ENCODE assay signal across 24 cellular contexts in genomic region chr1:77545970-77546369, GRCh38.
DNase-seq lines count a peak whose midpoint lies in the region; ATAC-seq and TF ChIP-seq lines count a peak whose summit lies in the region.
"Had no signal": no experiment of that assay in that cellular context is flagged by ENCODE, and none has a peak within 500 bp of the region (broad histone marks: within the 10 kb centered on the region; RNA-seq: fewer than 3 reads in every experiment).

No MANE protein-coding gene starts in this region.

- H3K79me2 ChIP-seq in neural progenitor cell (ENCODE audit: low read depth) = no peaks in the 10 kb centered on the region

- POLR2A ChIA-PET in naive thymus-derived CD8-positive, alpha-beta T cell (lab: Charles Lee) = no interaction called here

- H4K20me1 ChIP-seq in neural progenitor cell (ENCODE audit: low read depth) = no peaks in the 10 kb centered on the region

- H3K27me3 ChIP-seq in neural progenitor cell = no peaks in the 10 kb centered on the region
- H3K27me3 ChIP-seq: breast epithelium, suprapubic skin had no signal

- no peak overlapping the region for H3K9ac ChIP-seq in neural progenitor cell

- H3F3A ChIP-seq in neural progenitor cell (ENCODE audit: low read depth) = peaks cover 10% of the 10 kb centered on the region

- TF ChIP-seq CTCF in HFFc6 (IDR thresholded peaks at IDR 0.05) (no peak), cardiac fibroblast (IDR thresholded peaks at IDR 0.05; ENCODE audit: low read depth, low read length) (no peak), neural progenitor cell (IDR thresholded peaks at IDR 0.05) (no peak)

- H3K4me1 ChIP-seq in neural progenitor cell = peaks cover 17% of the 10 kb centered on the region
- H3K4me1 ChIP-seq: breast epithelium, lower lobe of right lung, suprapubic skin had no signal

- ATAC-seq in naive thymus-derived CD8-positive, alpha-beta T cell = no peak
- ATAC-seq in HG03460 (IDR thresholded peaks at IDR 0.05; ENCODE audit: unreplicated experiment) = no peak
- ATAC-seq in GM18502 (IDR thresholded peaks at IDR 0.05; ENCODE audit: poor library complexity, unreplicated experiment) = no peak
- ATAC-seq: activated CD8-positive, alpha-beta T cell treated with anti-CD3 and anti-CD28 coated beads, Interleukin-2, amount 10 ng/mL, durations not matched to agents 7 days and 5 days; esophagus mucosa; lower lobe of right lung; T-helper 17 cell; WTC11 had no signal

- peak; percentile 76 for DNase-seq in Daoy (ENCODE audit: low read depth)
- peak; percentile 70 for DNase-seq in HFFc6
- DNase-seq in cardiac fibroblast (ENCODE audit: low read depth in 2 of 2) = peak; percentile 62 to 71
- DNase-seq in neural progenitor cell (ENCODE audit: low spot score) = no peak
- DNase-seq in naive thymus-derived CD8-positive, alpha-beta T cell = no peak
- DNase-seq: activated CD8-positive, alpha-beta T cell treated with anti-CD3 and anti-CD28 coated beads, Interleukin-2, amount 10 ng/mL, durations not matched to agents 7 days and 5 days; activated naive CD8-positive, alpha-beta T cell treated with anti-CD3 and anti-CD28 coated beads for 36 hours; activated T-cell treated with anti-CD3 and anti-CD28 coated beads, Interleukin-2, amount 50 U/mL, for 48 hours; C1 segment of cervical spinal cord; head of caudate nucleus; lower lobe of right lung; NCI-H2029 treated with DMSO at 0.1 percent for 48 hours; NCI-H526; OCI-M1; posterior cingulate gyrus; SIG-M5; stimulated activated CD4-positive, alpha-beta T cell treated with anti-CD3 and anti-CD28 coated beads, Interleukin-2, amount 100 ng/mL, for 48 hours; T-helper 17 cell had no signal

- H3K9me3 Mint-ChIP-seq in HFFc6 = no peaks in the 10 kb centered on the region
- H3K9me3 Mint-ChIP-seq in neural progenitor cell = no peaks in the 10 kb centered on the region
- no peaks in the 10 kb centered on the region for H3K9me3 Mint-ChIP-seq in naive thymus-derived CD8-positive, alpha-beta T cell
- H3K9me3 Mint-ChIP-seq: activated naive CD8-positive, alpha-beta T cell treated with anti-CD3 and anti-CD28 coated beads for 36 hours; WTC11 had no signal

- H3K4me3 ChIP-seq in cardiac fibroblast (replicated peaks in 1 of 2; ENCODE audit: low read depth in 2 of 2, low read length in 2 of 2) (no peak overlapping the region), neural progenitor cell (no peak overlapping the region)
- H3K4me3 ChIP-seq: breast epithelium, lower lobe of right lung, suprapubic skin had no signal

- H3K36me3 Mint-ChIP-seq in HFFc6 (ENCODE audit: low read depth) (peaks cover 14% of the 10 kb centered on the region), neural progenitor cell (no peaks in the 10 kb centered on the region)
- peaks cover 7 to 42% (median 13%) of the 10 kb centered on the region in 3 donors for H3K36me3 Mint-ChIP-seq in naive thymus-derived CD8-positive, alpha-beta T cell
- H3K36me3 Mint-ChIP-seq: WTC11 had no signal

- peaks cover 58% of the 10 kb centered on the region for H3K4me1 Mint-ChIP-seq in HFFc6 (ENCODE audit: low read depth)
- H3K4me1 Mint-ChIP-seq in neural progenitor cell = peaks cover 11% of the 10 kb centered on the region
- H3K4me1 Mint-ChIP-seq in naive thymus-derived CD8-positive, alpha-beta T cell = peaks cover 0 to 4% (median 2%) of the 10 kb centered on the region in 4 donors
- H3K4me1 Mint-ChIP-seq: activated naive CD8-positive, alpha-beta T cell treated with anti-CD3 and anti-CD28 coated beads for 36 hours; T-helper 17 cell; WTC11 had no signal

- H3K27ac Mint-ChIP-seq in HFFc6 (peak overlapping the region; percentile 77), neural progenitor cell (peak overlapping the region; percentile 2)
- peak overlapping the region in 1 of 10 donors; percentile 44 for H3K27ac Mint-ChIP-seq in naive thymus-derived CD8-positive, alpha-beta T cell
- H3K27ac Mint-ChIP-seq: activated CD8-positive, alpha-beta T cell treated with anti-CD3 and anti-CD28 coated beads, Interleukin-2, amount 10 ng/mL, durations not matched to agents 7 days and 5 days; activated naive CD8-positive, alpha-beta T cell treated with anti-CD3 and anti-CD28 coated beads for 36 hours; T-helper 17 cell; WTC11 had no signal

- H3K27me3 Mint-ChIP-seq in HFFc6 (ENCODE audit: insufficient read depth) (no peaks in the 10 kb centered on the region), neural progenitor cell (ENCODE audit: insufficient read depth, low read depth) (no peaks in the 10 kb centered on the region)
- H3K27me3 Mint-ChIP-seq in naive thymus-derived CD8-positive, alpha-beta T cell = no peaks in the 10 kb centered on the region
- H3K27me3 Mint-ChIP-seq: activated naive CD8-positive, alpha-beta T cell treated with anti-CD3 and anti-CD28 coated beads for 36 hours had no signal

- peak overlapping the region; percentile 55 for H2AFZ ChIP-seq in neural progenitor cell (replicated peaks)

- peak overlapping the region; percentile 35; the same call in 1 of the 2 replicates for H3K4me3 Mint-ChIP-seq in HFFc6
- no peak overlapping the region for H3K4me3 Mint-ChIP-seq in neural progenitor cell
- no peak overlapping the region for H3K4me3 Mint-ChIP-seq in naive thymus-derived CD8-positive, alpha-beta T cell
- H3K4me3 Mint-ChIP-seq: activated CD8-positive, alpha-beta T cell treated with anti-CD3 and anti-CD28 coated beads, Interleukin-2, amount 10 ng/mL, durations not matched to agents 7 days and 5 days; activated naive CD8-positive, alpha-beta T cell treated with anti-CD3 and anti-CD28 coated beads for 36 hours; T-helper 17 cell; WTC11 had no signal

- H3K27ac ChIP-seq in neural progenitor cell = peak overlapping the region; percentile 13
- H3K27ac ChIP-seq: breast epithelium, lower lobe of right lung, suprapubic skin had no signal

- no peaks in the 10 kb centered on the region for H3K36me3 ChIP-seq in neural progenitor cell
- H3K36me3 ChIP-seq: breast epithelium, lower lobe of right lung, suprapubic skin had no signal

- no peaks in the 10 kb centered on the region for H3K9me3 ChIP-seq in neural progenitor cell (ENCODE audit: low read depth)
- H3K9me3 ChIP-seq: breast epithelium, lower lobe of right lung, suprapubic skin had no signal

- peak overlapping the region; percentile 6 for H3K4me2 ChIP-seq in neural progenitor cell

Comparison
In these comparisons a context has a peak if more than half of its experiments do, and no peak if none do; other contexts are left out.
1. DNase-seq: peak in Daoy (single experiment), HFFc6 (single experiment) and cardiac fibroblast (2 of 2); none in neural progenitor cell (single experiment) and naive thymus-derived CD8-positive, alpha-beta T cell (0 of 10).